In the genomic region with DNA sequence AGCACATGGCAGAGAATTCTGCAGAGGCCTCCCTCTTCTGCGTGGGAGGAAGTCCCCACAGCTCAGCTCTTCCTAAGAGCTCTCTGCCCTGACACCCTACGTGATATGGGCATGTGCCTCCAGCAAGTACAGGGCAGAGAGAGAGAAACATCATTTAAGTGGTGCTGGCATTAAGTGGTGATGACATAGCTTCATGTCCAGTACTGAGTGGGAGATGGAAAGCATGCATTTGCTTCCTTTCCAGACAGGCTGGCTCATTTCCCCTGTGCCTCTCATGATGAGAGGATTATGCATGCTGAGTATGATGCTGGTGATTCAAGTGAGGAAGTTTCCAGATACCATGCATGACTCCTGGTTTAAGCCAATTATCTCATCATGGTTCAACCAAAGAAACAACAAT, we compare ENCODE assay signal across 20 cellular contexts. TPM values are rescaled to one million over a fixed set of nuclear protein-coding genes. Genes with fewer than 3 reads are reported as not detected.
DNase-seq lines count a peak whose midpoint lies in the region; FAIRE-seq lines count a peak whose summit lies in the region.
"Had no signal": no experiment of that assay in that cellular context is flagged by ENCODE, and none has a peak within 500 bp of the region (broad histone marks: within the 10 kb centered on the region; RNA-seq: fewer than 3 reads in every experiment).

No MANE protein-coding gene starts in this region.

- H3K27me3 Mint-ChIP-seq in activated T-helper 2 cell treated with anti-CD3 and anti-CD28 coated beads, Interferon-gamma antibody, Interleukin-2, Interleukin-4, amounts not matched to agents 10 μg/mL and 5 μg/mL and 100 μg/mL, durations not matched to agents 14 hours and 24 hours and 36 hours (ENCODE audit: low read depth) = peaks cover 8% of the 10 kb centered on the region
- H3K27me3 Mint-ChIP-seq: CD4-positive, CD25-positive, alpha-beta regulatory T cell had no signal

- H3K4me1 ChIP-seq in adipocyte (ENCODE audit: control insufficient read depth, insufficient read depth, low read length) = peaks cover 3% of the 10 kb centered on the region

- no peak overlapping the region for H3K4me3 ChIP-seq in adipocyte (ENCODE audit: low read length)
- H3K4me3 ChIP-seq: cardiac muscle cell, heart left ventricle, PC-9 had no signal

- H3K27ac Mint-ChIP-seq in activated T-helper 2 cell treated with anti-CD3 and anti-CD28 coated beads, Interferon-gamma antibody, Interleukin-2, Interleukin-4, amounts not matched to agents 10 μg/mL and 5 μg/mL and 100 μg/mL, durations not matched to agents 14 hours and 24 hours and 36 hours = no peak overlapping the region
- H3K27ac Mint-ChIP-seq: endodermal cell; T-helper 1 cell treated with Interleukin-12 subunit alpha and Interleukin-12 subunit beta and Interleukin-4 antibody, amounts not matched to agents 30 μg/mL and 1 μg/mL, for 36 hours had no signal

- H3K9me3 Mint-ChIP-seq in activated T-helper 2 cell treated with anti-CD3 and anti-CD28 coated beads, Interferon-gamma antibody, Interleukin-2, Interleukin-4, amounts not matched to agents 10 μg/mL and 5 μg/mL and 100 μg/mL, durations not matched to agents 14 hours and 24 hours and 36 hours = no peaks in the 10 kb centered on the region
- H3K9me3 Mint-ChIP-seq: endodermal cell; T-helper 1 cell treated with Interleukin-12 subunit alpha and Interleukin-12 subunit beta and Interleukin-4 antibody, amounts not matched to agents 30 μg/mL and 1 μg/mL, for 36 hours had no signal

- H3K9ac ChIP-seq in adipocyte (ENCODE audit: low read length) = no peak overlapping the region

- no peaks in the 10 kb centered on the region for H3K36me3 Mint-ChIP-seq in activated T-helper 2 cell treated with anti-CD3 and anti-CD28 coated beads, Interferon-gamma antibody, Interleukin-2, Interleukin-4, amounts not matched to agents 10 μg/mL and 5 μg/mL and 100 μg/mL, durations not matched to agents 14 hours and 24 hours and 36 hours (ENCODE audit: low read depth)
- H3K36me3 Mint-ChIP-seq: CD4-positive, CD25-positive, alpha-beta regulatory T cell had no signal

- intact Hi-C loops in activated T-helper 2 cell treated with anti-CD3 and anti-CD28 coated beads, Interferon-gamma antibody, Interleukin-2, Interleukin-4, amounts not matched to agents 10 μg/mL and 5 μg/mL and 100 μg/mL, durations not matched to agents 14 hours and 24 hours and 36 hours (cut with micrococcal nuclease) = loop anchor here (10.0 kb wide), 1 partner anchor 212 kb away; no protein-coding TSS in a partner anchor

- no peaks in the 10 kb centered on the region for H3K36me3 ChIP-seq in adipocyte (ENCODE audit: control insufficient read depth, insufficient read depth, low read length, severe bottlenecking)
- H3K36me3 ChIP-seq: cardiac muscle cell, heart left ventricle had no signal

- H3K4me3 Mint-ChIP-seq in activated T-helper 2 cell treated with anti-CD3 and anti-CD28 coated beads, Interferon-gamma antibody, Interleukin-2, Interleukin-4, amounts not matched to agents 10 μg/mL and 5 μg/mL and 100 μg/mL, durations not matched to agents 14 hours and 24 hours and 36 hours (ENCODE audit: low read depth) = no peak overlapping the region
- H3K4me3 Mint-ChIP-seq: CD4-positive, CD25-positive, alpha-beta regulatory T cell; endodermal cell; T-helper 1 cell treated with Interleukin-12 subunit alpha and Interleukin-12 subunit beta and Interleukin-4 antibody, amounts not matched to agents 30 μg/mL and 1 μg/mL, for 36 hours had no signal

- peaks cover 6% of the 10 kb centered on the region for H3K27me3 ChIP-seq in adipocyte (replicated peaks; ENCODE audit: control insufficient read depth, insufficient read depth, low read length)
- H3K27me3 ChIP-seq: cardiac muscle cell had no signal

- peaks cover 10% of the 10 kb centered on the region for H3K4me1 Mint-ChIP-seq in activated T-helper 2 cell treated with anti-CD3 and anti-CD28 coated beads, Interferon-gamma antibody, Interleukin-2, Interleukin-4, amounts not matched to agents 10 μg/mL and 5 μg/mL and 100 μg/mL, durations not matched to agents 14 hours and 24 hours and 36 hours (ENCODE audit: low read depth)

- no peaks in the 10 kb centered on the region for H3K9me3 ChIP-seq in adipocyte (ENCODE audit: control insufficient read depth, low read length)
- H3K9me3 ChIP-seq: heart left ventricle had no signal

- DNase-seq in AG08396 (ENCODE audit: low spot score) = peak; percentile 62
- DNase-seq in GM19239 (ENCODE audit: insufficient read length, low spot score) = no peak
- peak; percentile 53 for DNase-seq in adipocyte (ENCODE audit: low read depth)
- DNase-seq in hepatic stellate cell (ENCODE audit: low spot score) = peak; percentile 63
- DNase-seq in H4 (ENCODE audit: low spot score) = no peak
- DNase-seq in activated T-helper 2 cell treated with anti-CD3 and anti-CD28 coated beads, Interferon-gamma antibody, Interleukin-2, Interleukin-4, amounts not matched to agents 10 μg/mL and 5 μg/mL and 100 μg/mL, durations not matched to agents 14 hours and 24 hours and 36 hours (ENCODE audit: low spot score) = no peak
- DNase-seq in activated effector memory CD4-positive, alpha-beta T cell treated with Interleukin-2 at 50 U/mL for 16 hours = no peak
- no peak for DNase-seq in NCI-H345 (lab: John Stamatoyannopoulos, UW)
- DNase-seq: activated CD4-positive, CD25-positive, alpha-beta regulatory T cell treated with anti-CD3 and anti-CD28 coated beads, Interleukin-2, amount 50 U/mL, for 72 hours; CD4-positive, CD25-positive, alpha-beta regulatory T cell; endodermal cell; heart left ventricle; NCI-H1092; NCI-H446; PC-9 had no signal

- FAIRE-seq in GM19239 (lab: Jason Lieb, UNC) = peak; percentile 23

RNA-seq across cellular contexts. Expression of a gene that starts 26.9 kb away (rescaled TPM):
- not detected in 2 replicates for total RNA-seq in H4 (2014; rRNA removed; shearing (Covaris generic))
- total RNA-seq in activated T-helper 2 cell treated with anti-CD3 and anti-CD28 coated beads, Interferon-gamma antibody, Interleukin-2, Interleukin-4, amounts not matched to agents 10 μg/mL and 5 μg/mL and 100 μg/mL, durations not matched to agents 14 hours and 24 hours and 36 hours = not detected in 2 replicates
- total RNA-seq: cardiac muscle cell, endodermal cell, heart left ventricle, myocyte, PC-9, pulmonary artery endothelial cell, urinary bladder had no signal

Comparison
In these comparisons a context has a peak if more than half of its experiments do, and no peak if none do; other contexts are left out.
1. DNase-seq: peak in AG08396 (single experiment), adipocyte (single experiment) and hepatic stellate cell (single experiment); none in GM19239 (single experiment), H4 (single experiment), activated T-helper 2 cell treated with anti-CD3 and anti-CD28 coated beads, Interferon-gamma antibody, Interleukin-2, Interleukin-4, amounts not matched to agents 10 μg/mL and 5 μg/mL and 100 μg/mL, durations not matched to agents 14 hours and 24 hours and 36 hours (single experiment), activated effector memory CD4-positive, alpha-beta T cell treated with Interleukin-2 at 50 U/mL for 16 hours (single experiment) and NCI-H345 (single experiment).